11 cellular contexts compared by ENCODE assay signal in the genomic region with DNA sequence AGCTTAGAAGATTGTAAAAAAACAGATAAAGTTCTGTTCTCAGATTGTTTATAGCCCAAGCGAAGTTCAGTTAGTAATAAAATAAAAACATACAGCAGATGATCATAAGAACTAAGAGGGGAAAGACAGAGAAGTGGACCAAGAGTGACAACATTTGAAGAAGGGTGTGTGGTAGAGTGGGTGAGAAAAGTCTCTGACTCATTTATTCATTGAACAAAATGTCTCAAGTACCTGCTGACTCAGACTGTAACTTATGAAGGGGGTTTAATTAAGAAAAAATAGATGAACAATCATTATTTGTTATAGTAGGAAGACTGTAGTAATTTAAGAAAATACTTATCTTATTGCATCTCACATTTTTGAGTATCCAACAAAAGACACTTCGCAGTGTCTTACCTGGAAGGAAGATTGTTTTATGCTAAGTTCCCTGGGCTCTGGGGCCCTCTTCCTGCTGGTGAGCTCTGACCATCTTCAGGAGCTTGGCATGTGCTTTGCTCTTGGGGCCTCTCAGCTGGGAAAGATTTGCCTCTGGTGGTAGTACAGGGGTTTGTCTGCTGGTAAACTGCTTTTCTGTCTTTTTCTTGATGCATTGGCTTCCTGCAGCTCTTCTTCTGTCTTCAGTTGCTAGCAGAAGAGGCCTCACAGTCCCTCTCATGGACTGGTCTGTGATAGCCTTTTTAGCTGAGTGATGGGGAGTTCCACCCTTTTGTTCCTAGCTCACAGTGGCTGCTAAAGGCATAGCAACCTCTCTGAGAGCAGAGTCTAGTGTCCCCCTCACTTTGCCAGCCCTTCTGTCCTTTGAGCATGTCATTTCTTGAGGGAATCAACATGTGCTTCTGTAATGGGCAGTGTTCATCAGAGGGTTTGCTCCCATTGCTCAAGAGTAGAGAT. TPM values are rescaled to one million over a fixed set of nuclear protein-coding genes. Genes with fewer than 3 reads are reported as not detected.
DNase-seq lines count a peak whose midpoint lies in the region; ATAC-seq, FAIRE-seq and TF ChIP-seq lines count a peak whose summit lies in the region.
"Had no signal": no experiment of that assay in that cellular context is flagged by ENCODE, and none has a peak within 500 bp of the region (broad histone marks: within the 10 kb centered on the region; RNA-seq: fewer than 3 reads in every experiment).

No MANE protein-coding gene starts in this region.

- peak overlapping the region; percentile 65 for H3K27ac Mint-ChIP-seq in activated naive CD8-positive, alpha-beta T cell treated with anti-CD3 and anti-CD28 coated beads, Interleukin-2, amount 50 U/mL, for 24 hours
- no peak overlapping the region for H3K27ac Mint-ChIP-seq in natural killer cell

- intact Hi-C loops in natural killer cell (cut with micrococcal nuclease), result no loop called here

- TF ChIP-seq CTCF in natural killer cell (IDR thresholded peaks at IDR 0.05), result no peak

- peak overlapping the region; percentile 9 for H3K4me3 Mint-ChIP-seq in activated naive CD8-positive, alpha-beta T cell treated with anti-CD3 and anti-CD28 coated beads, Interleukin-2, amount 50 U/mL, for 24 hours
- H3K4me3 Mint-ChIP-seq in natural killer cell, result no peak overlapping the region

- peaks cover 37% of the 10 kb centered on the region for H3K4me1 Mint-ChIP-seq in activated naive CD8-positive, alpha-beta T cell treated with anti-CD3 and anti-CD28 coated beads, Interleukin-2, amount 50 U/mL, for 24 hours
- H3K4me1 Mint-ChIP-seq in natural killer cell, result peaks cover 0 to 5% of the 10 kb centered on the region in 2 donors

- H3K9me3 Mint-ChIP-seq in activated naive CD8-positive, alpha-beta T cell treated with anti-CD3 and anti-CD28 coated beads, Interleukin-2, amount 50 U/mL, for 24 hours, result no peaks in the 10 kb centered on the region
- no peaks in the 10 kb centered on the region for H3K9me3 Mint-ChIP-seq in natural killer cell

- DNase-seq in activated naive CD8-positive, alpha-beta T cell treated with anti-CD3 and anti-CD28 coated beads, Interleukin-2, amount 50 U/mL, for 24 hours, result no peak
- DNase-seq in natural killer cell (no peak), SIG-M5 treated with dmso at 0.1 percent for 504 hours (lab: John Stamatoyannopoulos, UW; ENCODE audit: unreplicated experiment) (no peak), anterior cingulate cortex (lab: John Stamatoyannopoulos, UW) (no peak), NCI-H510A treated with DMSO at 0.1 percent for 48 hours (lab: John Stamatoyannopoulos, UW) (no peak), frontal cortex (ENCODE audit: low spot score in 2 of 2) (no peak)
- DNase-seq: NCI-H1092, transverse colon had no signal

- peaks cover 6% of the 10 kb centered on the region for H3K27me3 Mint-ChIP-seq in activated naive CD8-positive, alpha-beta T cell treated with anti-CD3 and anti-CD28 coated beads, Interleukin-2, amount 50 U/mL, for 24 hours
- peaks cover 0 to 36% of the 10 kb centered on the region in 2 donors for H3K27me3 Mint-ChIP-seq in natural killer cell (ENCODE audit: low read depth in 2 of 2)

- FAIRE-seq in frontal cortex (lab: Jason Lieb, UNC), result no peak
- FAIRE-seq: endometrium had no signal

- ATAC-seq in GM18867 (IDR thresholded peaks at IDR 0.05; ENCODE audit: unreplicated experiment), result peak; percentile 76
- ATAC-seq in HG02571 (IDR thresholded peaks at IDR 0.05; ENCODE audit: unreplicated experiment), result peak; percentile 59
- peak; percentile 90 for ATAC-seq in activated naive CD8-positive, alpha-beta T cell treated with anti-CD3 and anti-CD28 coated beads, Interleukin-2, amount 50 U/mL, for 24 hours
- peak in 2 of 3 donors; percentile 41 to 72 for ATAC-seq in natural killer cell

- no peaks in the 10 kb centered on the region for H3K36me3 Mint-ChIP-seq in activated naive CD8-positive, alpha-beta T cell treated with anti-CD3 and anti-CD28 coated beads, Interleukin-2, amount 50 U/mL, for 24 hours (ENCODE audit: low read depth)
- H3K36me3 Mint-ChIP-seq in natural killer cell, result no peaks in the 10 kb centered on the region

RNA-seq across cellular contexts. Expression of gene GAP43, which starts 44.1 kb away (rescaled TPM):
- total RNA-seq in natural killer cell (under 1 TPM in 1 of 3 donors, not detected in 2; 0.14 TPM), frontal cortex (289 TPM)

Comparison
In these comparisons a context has a peak if more than half of its experiments do, and no peak if none do; other contexts are left out.
1. RNA of gene GAP43, which starts 44.1 kb away (total RNA-seq): 289 TPM in frontal cortex (single experiment); 0.14 TPM in natural killer cell; every median in the first group is over 100 times any median in the second.
2. Peak in every context shown above with its lines, with median percentiles within 50 percentile points of each other: ATAC-seq.